Comparison of ENCODE assay signal across 32 cellular contexts in the genomic region with DNA sequence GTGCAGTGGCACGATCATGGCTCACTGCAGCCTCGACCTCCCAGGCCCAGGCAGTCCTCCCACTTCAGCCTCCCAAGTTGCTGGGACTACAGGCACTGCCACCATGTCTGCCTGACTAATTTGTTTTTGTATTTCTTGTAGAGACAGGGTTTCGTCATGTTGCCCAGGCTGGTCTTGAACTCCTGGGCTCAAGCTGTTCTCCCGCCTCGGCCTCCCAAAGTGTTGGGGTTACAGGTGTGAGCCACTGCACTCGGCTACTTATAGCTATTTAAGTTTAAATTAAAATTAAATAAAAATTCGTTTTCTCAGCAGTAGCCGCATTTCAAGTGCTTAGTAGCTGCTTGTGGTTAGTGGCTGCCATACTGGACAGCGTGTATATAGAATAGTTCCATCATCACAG. TPM values are rescaled to one million over a fixed set of nuclear protein-coding genes. Genes with fewer than 3 reads are reported as not detected.
"Had no signal": no experiment of that assay in that cellular context is flagged by ENCODE, and none has a peak within 500 bp of the region (broad histone marks: within the 10 kb centered on the region; RNA-seq: fewer than 3 reads in every experiment).

No MANE protein-coding gene starts in this region.

- H3K27me3 ChIP-seq: ascending aorta, body of pancreas had no signal

- FAIRE-seq: bronchial epithelial cell, RCC 7860, TTC549 had no signal

- H3K36me3 Mint-ChIP-seq: T-cell had no signal

- H3K9me3 ChIP-seq: ascending aorta, body of pancreas had no signal

- ATAC-seq: activated CD8-positive, alpha-beta memory T cell treated with anti-CD3 and anti-CD28 coated beads, Interleukin-2, amount 10 ng/mL, durations not matched to agents 7 days and 5 days; activated naive CD4-positive, alpha-beta T cell treated with anti-CD3 and anti-CD28 coated beads, Interleukin-2, amount 50 U/mL, for 72 hours; activated naive CD8-positive, alpha-beta T cell treated with anti-CD3 and anti-CD28 coated beads, Interleukin-2, amount 50 U/mL, for 24 hours; body of pancreas; PC-3; T-cell had no signal

- DNase-seq: activated B cell treated with CpG ODN at 0.5 μM for 24 hours; activated CD4-positive, alpha-beta T cell treated with anti-CD3 and anti-CD28 coated beads for 1 hour; activated CD4-positive, alpha-beta T cell treated with anti-CD3 and anti-CD28 coated beads, Interleukin-2, amount 10 ng/mL, durations not matched to agents 24 days and 14 days; activated CD4-positive, alpha-beta T cell treated with anti-CD3 and anti-CD28 coated beads, Interleukin-2, amount 50 U/mL, for 48 hours; activated CD8-positive, alpha-beta memory T cell treated with anti-CD3 and anti-CD28 coated beads, Interleukin-2, amount 10 ng/mL, durations not matched to agents 7 days and 5 days; activated effector memory CD4-positive, alpha-beta T cell treated with anti-CD3 and anti-CD28 coated beads, Interleukin-2, amount 50 U/mL, for 16 hours; activated naive CD4-positive, alpha-beta T cell treated with Interleukin-2 at 50 U/mL for 16 hours; activated naive CD8-positive, alpha-beta T cell treated with anti-CD3 and anti-CD28 coated beads, Interleukin-2, amount 50 U/mL, for 24 hours; activated T-cell treated with anti-CD3 and anti-CD28 coated beads, Interleukin-2, amount 50 U/mL, for 24 hours; amniotic stem cell; body of pancreas; central memory CD4-positive, alpha-beta T cell; Karpas-422; NCI-H1092 treated with DMSO at 0.1 percent for 48 hours; NCI-H1436; NCI-H1694 treated with DMSO at 0.1 percent for 48 hours; NCI-H2029 treated with DMSO at 0.1 percent for 48 hours; NCI-H345; NCI-H510A; NCI-H526 treated with DMSO at 0.1 percent for 48 hours; NCI-H82; NK-92 treated with Interleukin-12 subunit alpha and Interleukin-12 subunit beta, amount 100 ng/mL, for 24 hours; PC-3; SIG-M5; T-cell; T-helper 2 cell; T1000 had no signal

- H3K36me3 ChIP-seq: ascending aorta had no signal

- H3K4me3 ChIP-seq: ascending aorta, body of pancreas had no signal

- H3K27ac ChIP-seq: ascending aorta, body of pancreas had no signal

- H3K4me1 ChIP-seq: ascending aorta had no signal

- H3K9me3 Mint-ChIP-seq: activated B cell treated with CpG ODN at 0.5 μM for 24 hours; activated naive CD4-positive, alpha-beta T cell treated with anti-CD3 and anti-CD28 coated beads, Interleukin-2, amount 50 U/mL, for 72 hours; activated naive CD8-positive, alpha-beta T cell treated with anti-CD3 and anti-CD28 coated beads, Interleukin-2, amount 50 U/mL, for 24 hours; activated T-cell treated with anti-CD3 and anti-CD28 coated beads, Interleukin-2, amount 50 U/mL, for 24 hours; T-cell had no signal

- H3K27ac Mint-ChIP-seq: activated B cell treated with CpG ODN at 0.5 μM for 24 hours; activated CD4-positive, alpha-beta T cell treated with anti-CD3 and anti-CD28 coated beads, Interleukin-2, amount 10 ng/mL, durations not matched to agents 24 days and 14 days; activated CD8-positive, alpha-beta memory T cell treated with anti-CD3 and anti-CD28 coated beads, Interleukin-2, amount 10 ng/mL, durations not matched to agents 7 days and 5 days; activated naive CD4-positive, alpha-beta T cell treated with anti-CD3 and anti-CD28 coated beads, Interleukin-2, amount 50 U/mL, for 72 hours; activated naive CD8-positive, alpha-beta T cell treated with anti-CD3 and anti-CD28 coated beads, Interleukin-2, amount 50 U/mL, for 24 hours; activated T-cell treated with anti-CD3 and anti-CD28 coated beads, Interleukin-2, amount 50 U/mL, for 24 hours; T-cell had no signal

- H3K4me3 Mint-ChIP-seq: activated B cell treated with CpG ODN at 0.5 μM for 24 hours; activated CD4-positive, alpha-beta T cell treated with anti-CD3 and anti-CD28 coated beads, Interleukin-2, amount 10 ng/mL, durations not matched to agents 24 days and 14 days; activated CD8-positive, alpha-beta memory T cell treated with anti-CD3 and anti-CD28 coated beads, Interleukin-2, amount 10 ng/mL, durations not matched to agents 7 days and 5 days; activated naive CD8-positive, alpha-beta T cell treated with anti-CD3 and anti-CD28 coated beads, Interleukin-2, amount 50 U/mL, for 24 hours; activated T-cell treated with anti-CD3 and anti-CD28 coated beads, Interleukin-2, amount 50 U/mL, for 24 hours; T-cell had no signal

RNA-seq across cellular contexts. Expression of gene SMAD1, which starts 3.5 kb away (rescaled TPM):
- total RNA-seq: activated B cell treated with CpG ODN at 0.5 μM for 24 hours had no signal
